ENCODE assay signal across 19 cellular contexts in the genomic region with DNA sequence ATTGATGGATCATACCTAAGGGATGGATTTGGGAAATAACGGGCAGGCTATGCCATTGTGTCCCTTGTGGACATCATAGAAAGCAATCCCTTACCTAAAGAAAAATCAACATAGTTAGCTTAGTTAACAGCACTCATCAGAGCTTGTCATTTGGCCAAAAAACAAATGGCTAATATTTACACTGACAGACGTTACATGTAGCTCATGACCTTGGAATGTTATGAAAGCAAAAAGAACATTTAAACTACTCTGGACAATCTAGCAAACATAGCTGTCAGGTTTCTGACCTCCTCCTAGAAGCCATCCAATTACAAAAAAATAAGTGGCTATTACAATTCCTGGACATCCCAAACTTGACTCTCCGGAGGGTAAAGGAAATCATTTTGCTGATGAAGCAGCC.
"Had no signal": no experiment of that assay in that cellular context is flagged by ENCODE, and none has a peak within 500 bp of the region (broad histone marks: within the 10 kb centered on the region; RNA-seq: fewer than 3 reads in every experiment).

No MANE protein-coding gene starts in this region.

- H3K4me3 ChIP-seq: dorsolateral prefrontal cortex, esophagus squamous epithelium, left ventricle myocardium inferior, lung, pancreas, skin epidermis, suprapubic skin, thyroid gland, upper lobe of left lung, uterus had no signal

- DNase-seq: cortex of kidney; dorsolateral prefrontal cortex; effector CD8-positive, alpha-beta T cell; esophagus squamous epithelium; foreskin keratinocyte; immature natural killer cell; left ventricle myocardium inferior; mesenchymal stem cell; naive B cell; occipital lobe; pancreas; right cardiac atrium; stimulated activated naive CD8-positive, alpha-beta T cell treated with anti-CD3 and anti-CD28 coated beads, Interleukin-15, Interleukin-2, amounts not matched to agents 100 U/mL and 50 U/mL, for 24 hours; thyroid gland; upper lobe of left lung; uterus had no signal

- H3K27me3 ChIP-seq: dorsolateral prefrontal cortex, esophagus squamous epithelium, pancreas, suprapubic skin, thyroid gland, upper lobe of left lung, uterus had no signal

- H3K36me3 ChIP-seq: esophagus squamous epithelium, left ventricle myocardium inferior, pancreas, suprapubic skin, thyroid gland, upper lobe of left lung, uterus had no signal

- H3K4me1 ChIP-seq: esophagus squamous epithelium, foreskin keratinocyte, left ventricle myocardium inferior, suprapubic skin, uterus had no signal

- ATAC-seq: foreskin keratinocyte; stimulated activated naive CD8-positive, alpha-beta T cell treated with anti-CD3 and anti-CD28 coated beads, Interleukin-15, Interleukin-2, amounts not matched to agents 100 U/mL and 50 U/mL, for 24 hours had no signal

- H3K9me3 ChIP-seq: esophagus squamous epithelium, left ventricle myocardium inferior, pancreas, suprapubic skin, thyroid gland, upper lobe of left lung, uterus had no signal
